Comparison of ENCODE assay signal across 12 cellular contexts in genomic region chr12:62714409-62715075, GRCh38.
A peak's percentile ranks its signal among the peaks of the same experiment; 100 is the strongest.
DNase-seq lines count a peak whose midpoint lies in the region; ATAC-seq and TF ChIP-seq lines count a peak whose summit lies in the region.
"Had no signal": no experiment of that assay in that cellular context is flagged by ENCODE, and none has a peak within 500 bp of the region (broad histone marks: within the 10 kb centered on the region; RNA-seq: fewer than 3 reads in every experiment).

No MANE protein-coding gene starts in this region.

- no peak for ATAC-seq in GM18517 (IDR thresholded peaks at IDR 0.05; ENCODE audit: unreplicated experiment)
- ATAC-seq: body of pancreas had no signal

- no peaks in the 10 kb centered on the region for H3K27me3 ChIP-seq in prostate gland (replicated peaks; ENCODE audit: insufficient read depth)
- H3K27me3 ChIP-seq: BLaER1, body of pancreas had no signal

- intact Hi-C loops in prostate gland (cut with DNase I) = no loop called here

- no peaks in the 10 kb centered on the region for H3K9me3 ChIP-seq in prostate gland
- H3K9me3 ChIP-seq: BLaER1, body of pancreas had no signal

- no peak overlapping the region for H3K4me3 ChIP-seq in prostate gland
- H3K4me3 ChIP-seq: BLaER1, body of pancreas had no signal

- H3K4me1 ChIP-seq in prostate gland (replicated peaks) = no peaks in the 10 kb centered on the region
- H3K4me1 ChIP-seq: body of pancreas had no signal

- no peaks in the 10 kb centered on the region for H3K36me3 ChIP-seq in prostate gland
- H3K36me3 ChIP-seq: BLaER1 had no signal

- no peak for TF ChIP-seq POLR2A in prostate gland (IDR thresholded peaks at IDR 0.05)

- no peak for TF ChIP-seq CTCF in prostate gland (IDR thresholded peaks at IDR 0.05)

- H3K27ac ChIP-seq in prostate gland = peak overlapping the region; percentile 24 to 40
- H3K27ac ChIP-seq: BLaER1, body of pancreas had no signal

- WGBS in prostate gland = 61% methylated on average over 10 of the region's 10 CpGs

- DNase-seq in DMS79 treated with DMSO at 0.1 percent for 48 hours (lab: John Stamatoyannopoulos, UW) (peak; percentile 36), NCI-H82 (lab: John Stamatoyannopoulos, UW) (peak; percentile 81), fibroblast of peridontal ligament (ENCODE audit: extremely low read depth) (peak; percentile 82), prostate gland (ENCODE audit: low spot score) (no peak), middle frontal gyrus (ENCODE audit: extremely low spot score, low spot score) (no peak), AG08395 (ENCODE audit: low spot score) (no peak)
- DNase-seq in stimulated activated CD8-positive, alpha-beta memory T cell treated with anti-CD3 and anti-CD28 coated beads, Interleukin-4, amount 100 ng/mL, for 48 hours = no peak
- DNase-seq: activated CD4-positive, alpha-beta T cell treated with anti-CD3 and anti-CD28 coated beads, Interleukin-2, amount 10 ng/mL, durations not matched to agents 7 days and 5 days; body of pancreas; stimulated activated CD4-positive, alpha-beta T cell treated with anti-CD3 and anti-CD28 coated beads, Interleukin-12 subunit alpha, Interleukin-12 subunit beta, amount 100 ng/mL, for 4 hours had no signal

Comparison
In these comparisons a context has a peak if more than half of its experiments do, and no peak if none do; other contexts are left out.
1. DNase-seq: peak in DMS79 treated with DMSO at 0.1 percent for 48 hours (single experiment), NCI-H82 (single experiment) and fibroblast of peridontal ligament (single experiment); none in prostate gland (single experiment), middle frontal gyrus (single experiment), stimulated activated CD8-positive, alpha-beta memory T cell treated with anti-CD3 and anti-CD28 coated beads, Interleukin-4, amount 100 ng/mL, for 48 hours (single experiment) and AG08395 (single experiment).